In the genomic region with DNA sequence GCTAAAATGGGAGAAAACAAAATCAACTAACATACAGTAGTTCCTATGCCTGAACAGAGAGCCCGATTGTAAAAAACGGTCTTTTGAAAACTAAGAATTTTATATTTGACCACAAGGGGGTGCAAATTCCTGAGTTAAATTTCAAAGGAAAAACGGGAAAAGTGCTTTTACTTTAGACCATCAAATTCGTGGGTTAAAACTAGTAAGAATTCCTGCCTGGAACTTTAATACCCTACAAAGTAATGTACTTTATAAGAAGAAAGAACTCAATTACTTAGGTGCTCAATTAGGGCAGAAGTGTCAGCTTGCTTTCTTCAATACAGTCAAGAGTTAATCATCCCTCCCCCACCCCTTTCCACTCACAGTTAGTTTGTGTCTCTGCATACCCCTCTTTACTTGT, we compare ENCODE assay signal across 8 cellular contexts.
DNase-seq lines count a peak whose midpoint lies in the region; ATAC-seq and TF ChIP-seq lines count a peak whose summit lies in the region.

No MANE protein-coding gene starts in this region.

- peaks cover 4% of the 10 kb centered on the region for H3K27me3 Mint-ChIP-seq in nephron (ENCODE audit: low read depth)

- peaks cover 16% of the 10 kb centered on the region for H3K4me1 Mint-ChIP-seq in nephron

- TF ChIP-seq CTCF in 22Rv1 (IDR thresholded peaks at IDR 0.05) (peak; percentile 77), coronary artery (IDR thresholded peaks at IDR 0.05) (peak; percentile 50), nephron (IDR thresholded peaks at IDR 0.05; ENCODE audit: unreplicated experiment in 3 of 3) (peak; percentile 59 to 71 (median 70))

- peaks cover 15% of the 10 kb centered on the region for H3K36me3 Mint-ChIP-seq in nephron (ENCODE audit: low read depth)

- H3K27ac Mint-ChIP-seq in nephron, result peak overlapping the region; percentile 48 to 76 (median 73)

- in situ Hi-C loops in G401 (cut with HindIII; ENCODE audit: low sequenced_read_pairs), result no loop called here

- ATAC-seq in HG02885 (IDR thresholded peaks at IDR 0.05; ENCODE audit: poor library complexity, unreplicated experiment) (no peak), HG02970 (IDR thresholded peaks at IDR 0.05; ENCODE audit: low FRiP score, unreplicated experiment) (no peak), GM21619 (IDR thresholded peaks at IDR 0.05; ENCODE audit: unreplicated experiment) (no peak)

- peak overlapping the region; percentile 38 to 49 (median 41) for H3K4me3 Mint-ChIP-seq in nephron

- H3K27ac ChIP-seq in 22Rv1 (peak overlapping the region; percentile 29; the same call in 1 of the 2 replicates), coronary artery (no peak overlapping the region)

- H3K4me3 ChIP-seq in coronary artery, result peak overlapping the region; percentile 51

- no peaks in the 10 kb centered on the region for H3K9me3 Mint-ChIP-seq in nephron

- DNase-seq in G401 (ENCODE audit: low spot score) (peak; percentile 72), NCI-H82 treated with DMSO at 0.1 percent for 48 hours (lab: John Stamatoyannopoulos, UW; ENCODE audit: unreplicated experiment) (peak; percentile 36), coronary artery (ENCODE audit: low spot score) (no peak)
